ENCODE assay signal across 15 cellular contexts in genomic region chr6:154501287-154501868, GRCh38.
"Had no signal": no experiment of that assay in that cellular context is flagged by ENCODE, and none has a peak within 500 bp of the region (broad histone marks: within the 10 kb centered on the region; RNA-seq: fewer than 3 reads in every experiment).

No MANE protein-coding gene starts in this region.

- H3K4me3 ChIP-seq: adrenal gland, cardiac muscle cell, colonic mucosa, left ventricle myocardium inferior, psoas muscle, skin epidermis, stomach, thoracic aorta had no signal

- H3K36me3 ChIP-seq: adrenal gland, cardiac muscle cell, colonic mucosa, left ventricle myocardium inferior, stomach, thoracic aorta had no signal

- ATAC-seq: activated naive CD4-positive, alpha-beta T cell treated with anti-CD3 and anti-CD28 coated beads, Interleukin-2, amount 50 U/mL, for 72 hours; psoas muscle had no signal

- H3K27me3 ChIP-seq: adrenal gland, cardiac muscle cell, colonic mucosa, stomach had no signal

- H3K27ac ChIP-seq: adrenal gland, cardiac muscle cell, colonic mucosa, psoas muscle, skin epidermis, stomach had no signal

- H3K4me1 ChIP-seq: adrenal gland, colonic mucosa had no signal

- H3K9me3 ChIP-seq: adrenal gland, colonic mucosa, left ventricle myocardium inferior, psoas muscle, stomach, thoracic aorta had no signal

- DNase-seq: activated CD4-positive, alpha-beta T cell treated with anti-CD3 and anti-CD28 coated beads, Interleukin-2, amount 50 U/mL, for 4 hours; activated gamma-delta T cell treated with Interleukin-2 at 50 U/mL for 16 hours; adrenal gland; colonic mucosa; left ventricle myocardium inferior; mammary epithelial cell; psoas muscle; right cardiac atrium; stimulated activated CD4-positive, alpha-beta T cell treated with anti-CD3 and anti-CD28 coated beads, Interleukin-15, amount 100 ng/mL, for 24 hours; stimulated activated CD4-positive, alpha-beta T cell treated with anti-CD3 and anti-CD28 coated beads, Interleukin-2, amount 100 ng/mL, for 48 hours; stomach had no signal
